In the genomic region with DNA sequence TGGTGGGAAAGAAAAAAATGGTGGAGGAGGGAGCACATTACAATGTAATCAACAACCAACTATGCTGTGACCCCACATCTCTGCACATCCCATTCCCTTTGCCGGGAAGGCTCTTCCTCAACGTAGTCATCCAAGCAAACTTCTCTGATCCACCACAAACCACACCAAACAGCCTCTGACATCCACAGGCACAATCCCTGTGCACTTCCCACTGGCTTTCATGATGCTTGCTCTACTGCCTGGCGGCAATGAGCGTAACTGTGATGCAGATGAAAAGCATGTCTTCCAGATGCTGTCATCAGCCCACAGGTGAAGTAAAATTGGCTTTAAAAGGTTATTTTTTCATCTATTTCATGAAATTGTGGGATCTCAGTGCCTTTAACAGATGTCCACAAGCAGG, we compare ENCODE assay signal across 1 cellular context.
TF ChIP-seq lines count a peak whose summit lies in the region.

No MANE protein-coding gene starts in this region.

TF ChIP-seq in SK-N-SH, 30 proteins besides CTCF, POLR2A, EP300 and RAD21 (continued from another document):
- TF ChIP-seq, protein P1, sequence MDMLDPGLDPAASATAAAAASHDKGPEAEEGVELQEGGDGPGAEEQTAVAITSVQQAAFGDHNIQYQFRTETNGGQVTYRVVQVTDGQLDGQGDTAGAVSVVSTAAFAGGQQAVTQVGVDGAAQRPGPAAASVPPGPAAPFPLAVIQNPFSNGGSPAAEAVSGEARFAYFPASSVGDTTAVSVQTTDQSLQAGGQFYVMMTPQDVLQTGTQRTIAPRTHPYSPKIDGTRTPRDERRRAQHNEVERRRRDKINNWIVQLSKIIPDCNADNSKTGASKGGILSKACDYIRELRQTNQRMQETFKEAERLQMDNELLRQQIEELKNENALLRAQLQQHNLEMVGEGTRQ (IDR thresholded peaks at IDR 0.05; ENCODE audit: borderline replicate concordance, low read depth, low read length) = no peak
